Comparison of ENCODE assay signal across 14 cellular contexts in the genomic region with DNA sequence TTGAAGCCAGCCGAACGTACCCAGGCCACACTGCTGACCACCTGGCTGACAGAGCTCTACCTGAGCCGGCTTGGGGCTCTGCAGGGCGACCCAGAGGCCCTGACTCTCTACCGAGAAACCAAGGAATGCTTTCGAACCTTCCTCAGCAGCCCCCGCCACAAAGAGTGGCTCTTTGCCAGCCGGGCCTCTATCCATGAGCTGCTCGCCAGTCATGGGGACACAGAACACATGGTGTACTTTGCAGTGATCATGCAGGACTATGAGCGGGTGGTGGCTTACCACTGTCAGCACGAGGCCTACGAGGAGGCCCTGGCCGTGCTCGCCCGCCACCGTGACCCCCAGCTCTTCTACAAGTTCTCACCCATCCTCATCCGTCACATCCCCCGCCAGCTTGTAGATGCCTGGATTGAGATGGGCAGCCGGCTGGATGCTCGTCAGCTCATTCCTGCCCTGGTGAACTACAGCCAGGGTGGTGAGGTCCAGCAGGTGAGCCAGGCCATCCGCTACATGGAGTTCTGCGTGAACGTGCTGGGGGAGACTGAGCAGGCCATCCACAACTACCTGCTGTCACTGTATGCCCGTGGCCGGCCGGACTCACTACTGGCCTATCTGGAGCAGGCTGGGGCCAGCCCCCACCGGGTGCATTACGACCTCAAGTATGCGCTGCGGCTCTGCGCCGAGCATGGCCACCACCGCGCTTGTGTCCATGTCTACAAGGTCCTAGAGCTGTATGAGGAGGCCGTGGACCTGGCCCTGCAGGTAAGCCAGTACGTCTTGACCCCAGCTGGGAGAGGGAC. TPM values are rescaled to one million over a fixed set of nuclear protein-coding genes. Genes with fewer than 3 reads are reported as not detected.
DNase-seq lines count a peak whose midpoint lies in the region; ATAC-seq, FAIRE-seq and TF ChIP-seq lines count a peak whose summit lies in the region.
"Had no signal": no experiment of that assay in that cellular context is flagged by ENCODE, and none has a peak within 500 bp of the region (broad histone marks: within the 10 kb centered on the region; RNA-seq: fewer than 3 reads in every experiment).

No MANE protein-coding gene starts in this region.

- H3K27me3 ChIP-seq in HepG2 (ENCODE audit: control insufficient read depth in 1 of 2, insufficient read depth in 2 of 2, low read length in 2 of 2) (no peaks in the 10 kb centered on the region), right lobe of liver (no peaks in the 10 kb centered on the region)
- H3K27me3 ChIP-seq: Peyer's patch had no signal

- H3K9ac ChIP-seq in HepG2 (ENCODE audit: insufficient read depth, low read depth, low read length) = no peak overlapping the region

- CTCF ChIA-PET in HepG2 (lab: Yijun Ruan, JAX; ENCODE audit: low intra/inter-chr PET ratio, low total read pairs) = no interaction called here

- POLR2A ChIA-PET in HepG2 (lab: Yijun Ruan, JAX) = no interaction called here

- no peak for ATAC-seq in HepG2
- ATAC-seq in right lobe of liver = no peak
- ATAC-seq in stimulated activated naive B cell treated with anti-CD40 and anti-IgM and Interleukin-4, amounts not matched to agents 10 μg/mL and 1 μg/mL and 100 μg/mL, for 72 hours (replicated peaks) = no peak
- ATAC-seq in GM18870 (IDR thresholded peaks at IDR 0.05; ENCODE audit: unreplicated experiment) = no peak

- no peak overlapping the region for H2AFZ ChIP-seq in HepG2 (ENCODE audit: low read length)

- TF ChIP-seq CTCF in HepG2 (CRISPR knock-in tag; IDR thresholded peaks at IDR 0.05) = no peak
- TF ChIP-seq CTCF in right lobe of liver (IDR thresholded peaks at IDR 0.05) = no peak

- DNase-seq in HepG2 (ENCODE audit: low spot score) (no peak), right lobe of liver (no peak), cerebellum (ENCODE audit: low spot score) (peak; percentile 79), activated gamma-delta T cell (lab: John Stamatoyannopoulos, UW) (no peak)
- no peak for DNase-seq in stimulated activated naive B cell treated with anti-CD40 and anti-IgM and Interleukin-4, amounts not matched to agents 10 μg/mL and 1 μg/mL and 100 μg/mL, for 72 hours
- DNase-seq: 8988T, NCI-H1417 treated with DMSO at 0.1 percent for 48 hours, NCI-H2029 treated with DMSO at 0.1 percent for 48 hours, NCI-H510A, Peyer's patch, SHP77 had no signal

- no TSS peak for BruUV-seq in HepG2 (replicated peaks; lab: Mats Ljungman, UMichigan)

- FAIRE-seq in HepG2 (lab: Jason Lieb, UNC) = no peak

- H3K27ac Mint-ChIP-seq in stimulated activated naive B cell treated with anti-CD40 and anti-IgM and Interleukin-4, amounts not matched to agents 10 μg/mL and 1 μg/mL and 100 μg/mL, for 72 hours = peak overlapping the region; percentile 34

- TF ChIP-seq POLR2A in HepG2 (IDR thresholded peaks at IDR 0.05; ENCODE audit: insufficient read depth in 1 of 2, low read depth in 2 of 2, low read length in 2 of 2) = no peak
- no peak for TF ChIP-seq POLR2A in right lobe of liver (IDR thresholded peaks at IDR 0.05)

- H3K36me3 Mint-ChIP-seq in stimulated activated naive B cell treated with anti-CD40 and anti-IgM and Interleukin-4, amounts not matched to agents 10 μg/mL and 1 μg/mL and 100 μg/mL, for 72 hours = peaks cover 58 to 61% of the 10 kb centered on the region in 2 donors

- H3K4me1 Mint-ChIP-seq in stimulated activated naive B cell treated with anti-CD40 and anti-IgM and Interleukin-4, amounts not matched to agents 10 μg/mL and 1 μg/mL and 100 μg/mL, for 72 hours = peaks cover 35 to 53% of the 10 kb centered on the region in 2 donors

- no peak overlapping the region for H3K4me2 ChIP-seq in HepG2 (ENCODE audit: low read depth, low read length)

- H3K4me1 ChIP-seq in HepG2 (ENCODE audit: insufficient read depth, low read length) (peaks cover 9% of the 10 kb centered on the region), right lobe of liver (peaks cover 0 to 16% (median 3%) of the 10 kb centered on the region in 4 donors)

- no peak overlapping the region for H3K4me3 Mint-ChIP-seq in stimulated activated naive B cell treated with anti-CD40 and anti-IgM and Interleukin-4, amounts not matched to agents 10 μg/mL and 1 μg/mL and 100 μg/mL, for 72 hours

- H3K79me2 ChIP-seq in HepG2 (ENCODE audit: insufficient read depth, low read length) = peaks cover 6% of the 10 kb centered on the region

- H3K36me3 ChIP-seq in HepG2 (replicated peaks in 1 of 2; ENCODE audit: control insufficient read depth in 1 of 2, insufficient read depth in 2 of 2, low read length in 2 of 2) (peaks cover 26 to 55% of the 10 kb centered on the region in 2 experiments), right lobe of liver (peaks cover 0 to 45% (median 19%) of the 10 kb centered on the region in 4 donors)

- H3K27me3 Mint-ChIP-seq in stimulated activated naive B cell treated with anti-CD40 and anti-IgM and Interleukin-4, amounts not matched to agents 10 μg/mL and 1 μg/mL and 100 μg/mL, for 72 hours = no peaks in the 10 kb centered on the region

- TF ChIP-seq EP300 in HepG2 (IDR thresholded peaks at IDR 0.05; ENCODE audit: low read depth in 2 of 2, low read length in 2 of 2) (no peak), HepG2 (CRISPR knock-in tag; IDR thresholded peaks at IDR 0.05; ENCODE audit: borderline replicate concordance) (no peak)

- 98% methylated on average over 15 of the region's 36 CpGs for WGBS in HepG2 (ENCODE audit: low lambda C conversion rate)
- 79% methylated on average over 5 of the region's 36 CpGs for WGBS in right lobe of liver (ENCODE audit: insufficient coverage, low coverage, low lambda C conversion rate, missing lambda C conversion rate)

- in situ Hi-C loops in HepG2 (cut with HindIII; ENCODE audit: extremely low pct_ligation_motif_present, low pct_unique_long_range_greater_than_20kb) = loop anchor here (5.0 kb wide), 1 partner anchor 282 kb away; no protein-coding TSS in a partner anchor

- H3K27ac ChIP-seq in HepG2 (ENCODE audit: extremely low read length, insufficient read depth, low read length) (no peak overlapping the region), right lobe of liver (no peak overlapping the region)
- H3K27ac ChIP-seq: C4-2B, Peyer's patch had no signal

- intact Hi-C loops in HepG2 (cut with micrococcal nuclease; ENCODE audit: unreplicated experiment) = no loop called here
- intact Hi-C loops in right lobe of liver (cut with DNase I) = loop anchor here (10.0 kb wide), 3 partner anchors 114 to 284 kb away; no protein-coding TSS in a partner anchor

- no peaks in the 10 kb centered on the region for H4K20me1 ChIP-seq in HepG2 (ENCODE audit: insufficient read depth, low read length)

- TF ChIP-seq RAD21 in HepG2 (CRISPR knock-in tag; IDR thresholded peaks at IDR 0.05) = no peak

- H3K9me3 Mint-ChIP-seq in stimulated activated naive B cell treated with anti-CD40 and anti-IgM and Interleukin-4, amounts not matched to agents 10 μg/mL and 1 μg/mL and 100 μg/mL, for 72 hours = no peaks in the 10 kb centered on the region

- H3K9me3 ChIP-seq in HepG2 (ENCODE audit: low read length) (no peaks in the 10 kb centered on the region), right lobe of liver (no peaks in the 10 kb centered on the region)
- H3K9me3 ChIP-seq: Peyer's patch had no signal

- H3K4me3 ChIP-seq in HepG2 (replicated peaks in 1 of 3; ENCODE audit: insufficient read depth in 1 of 3, low read depth in 2 of 3, low read length in 3 of 3) = no peak overlapping the region
- H3K4me3 ChIP-seq in right lobe of liver = no peak overlapping the region
- H3K4me3 ChIP-seq: Peyer's patch had no signal

RNA-seq across cellular contexts. Expression of a gene that starts 6.2 kb away (rescaled TPM):
- total RNA-seq in HepG2 (2016; rRNA removed; fragmentation: Illumina TruSeq; extraction: Trizol) (15.8 and 17.0 TPM in 2 replicates), right lobe of liver (10 to 100 TPM in 5 of 6 experiments, 1 to 10 TPM in 1; 8.4 to 24.7 (median 12.9) TPM), cerebellum (19.0 TPM)
- total RNA-seq in HepG2 (2016; cell fraction: cytosol; rRNA removed; fragmentation: Illumina TruSeq; extraction: Trizol; ENCODE audit: low read depth) = 1.2 and 1.9 TPM in 2 replicates
- total RNA-seq in HepG2 (2016; cell fraction: insoluble cytoplasmic fraction; rRNA removed; fragmentation: Illumina TruSeq; extraction: Trizol) = 14.9 and 16.0 TPM in 2 replicates
- 3.9 and 4.3 TPM in 2 replicates for total RNA-seq in HepG2 (2016; cell fraction: membrane; rRNA removed; fragmentation: Illumina TruSeq; extraction: Trizol)
- total RNA-seq in HepG2 (2016; cell fraction: nucleus; rRNA removed; fragmentation: Illumina TruSeq; extraction: Trizol) = 9.9 and 11.2 TPM in 2 replicates
- 5.8 and 7.4 TPM in 2 replicates for polyA plus RNA-seq in HepG2 (2011; rRNA removed)
- 6.0 and 7.5 TPM in 2 replicates for polyA plus RNA-seq in HepG2 (2011; cell fraction: cytosol; rRNA removed)
- 9.2 and 9.4 TPM in 2 replicates for polyA plus RNA-seq in HepG2 (2011; cell fraction: nucleus; rRNA removed)
- polyA plus RNA-seq in HepG2 (2012) = 5.0 and 5.3 TPM in 2 replicates
- 0.57 and 0.62 TPM in 2 replicates for polyA plus RNA-seq in HepG2 (2016; cell fraction: cytosol; fragmentation: Illumina TruSeq; extraction: Trizol; ENCODE audit: low read depth)
- polyA plus RNA-seq in HepG2 (2016; cell fraction: insoluble cytoplasmic fraction; fragmentation: Illumina TruSeq; extraction: Trizol; ENCODE audit: low read depth) = 9.1 and 10.3 TPM in 2 replicates
- 1.1 and 1.8 TPM in 2 replicates for polyA plus RNA-seq in HepG2 (2016; cell fraction: membrane; fragmentation: Illumina TruSeq; extraction: Trizol; ENCODE audit: low read depth)
- polyA plus RNA-seq in HepG2 (2016; cell fraction: nucleus; fragmentation: Illumina TruSeq; extraction: Trizol; ENCODE audit: insufficient read depth, low read depth) = 13.2 and 13.9 TPM in 2 replicates
- polyA minus RNA-seq in HepG2 (2011; rRNA and poly(A)+ RNA removed; ENCODE audit: low replicate concordance) = 42.6 and 112 TPM in 2 replicates
- 11.8 and 12.4 TPM in 2 replicates for polyA minus RNA-seq in HepG2 (2011; cell fraction: cytosol; rRNA and poly(A)+ RNA removed)
- polyA minus RNA-seq in HepG2 (2011; cell fraction: nucleus; rRNA and poly(A)+ RNA removed) = 9.3 and 9.8 TPM in 2 replicates

RNA-seq across cellular contexts. Expression of a gene that starts 26.4 kb away (rescaled TPM):
- total RNA-seq in HepG2 (2016; rRNA removed; fragmentation: Illumina TruSeq; extraction: Trizol) = 0.15 and 0.18 TPM in 2 replicates
- not detected in 2 replicates for total RNA-seq in HepG2 (2016; cell fraction: cytosol; rRNA removed; fragmentation: Illumina TruSeq; extraction: Trizol; ENCODE audit: low read depth)
- 0.15 TPM in 1 of 2 replicates, not detected in the other for total RNA-seq in HepG2 (2016; cell fraction: insoluble cytoplasmic fraction; rRNA removed; fragmentation: Illumina TruSeq; extraction: Trizol)
- 0.09 and 0.10 TPM in 2 replicates for total RNA-seq in HepG2 (2016; cell fraction: membrane; rRNA removed; fragmentation: Illumina TruSeq; extraction: Trizol)
- total RNA-seq in HepG2 (2016; cell fraction: nucleus; rRNA removed; fragmentation: Illumina TruSeq; extraction: Trizol) = not detected in 2 replicates
- polyA plus RNA-seq in HepG2 (2011; rRNA removed) = 0.07 and 0.17 TPM in 2 replicates
- polyA plus RNA-seq in HepG2 (2011; cell fraction: cytosol; rRNA removed) = 0.08 and 0.09 TPM in 2 replicates
- polyA plus RNA-seq in HepG2 (2011; cell fraction: nucleus; rRNA removed) = not detected in 2 replicates
- not detected in 2 replicates for polyA plus RNA-seq in HepG2 (2012)
- 0.07 TPM in 1 of 2 replicates, not detected in the other for polyA plus RNA-seq in HepG2 (2016; cell fraction: cytosol; fragmentation: Illumina TruSeq; extraction: Trizol; ENCODE audit: low read depth)
- 0.17 and 0.19 TPM in 2 replicates for polyA plus RNA-seq in HepG2 (2016; cell fraction: insoluble cytoplasmic fraction; fragmentation: Illumina TruSeq; extraction: Trizol; ENCODE audit: low read depth)
- 0.10 TPM in 1 of 2 replicates, not detected in the other for polyA plus RNA-seq in HepG2 (2016; cell fraction: membrane; fragmentation: Illumina TruSeq; extraction: Trizol; ENCODE audit: low read depth)
- 0.27 and 0.37 TPM in 2 replicates for polyA plus RNA-seq in HepG2 (2016; cell fraction: nucleus; fragmentation: Illumina TruSeq; extraction: Trizol; ENCODE audit: insufficient read depth, low read depth)
- 43.4 TPM in 1 of 2 replicates, not detected in the other for polyA minus RNA-seq in HepG2 (2011; rRNA and poly(A)+ RNA removed; ENCODE audit: low replicate concordance)
- 0.40 and 0.70 TPM in 2 replicates for polyA minus RNA-seq in HepG2 (2011; cell fraction: cytosol; rRNA and poly(A)+ RNA removed)
- polyA minus RNA-seq in HepG2 (2011; cell fraction: nucleus; rRNA and poly(A)+ RNA removed) = not detected in 2 replicates
- not detected for total RNA-seq in right lobe of liver
- 4.3 TPM for total RNA-seq in cerebellum
- total RNA-seq: LHCN-M2 had no signal

RNA-seq across cellular contexts. Expression of a gene that starts 28.7 kb away (rescaled TPM):
- total RNA-seq in HepG2 (2016; rRNA removed; fragmentation: Illumina TruSeq; extraction: Trizol) (0.13 and 0.20 TPM in 2 replicates), right lobe of liver (1 to 10 TPM; 2.9 to 8.7 (median 4.2) TPM), cerebellum (4.4 TPM)
- total RNA-seq in HepG2 (2016; cell fraction: cytosol; rRNA removed; fragmentation: Illumina TruSeq; extraction: Trizol; ENCODE audit: low read depth) = 0.09 and 0.10 TPM in 2 replicates
- 0.07 and 0.19 TPM in 2 replicates for total RNA-seq in HepG2 (2016; cell fraction: insoluble cytoplasmic fraction; rRNA removed; fragmentation: Illumina TruSeq; extraction: Trizol)
- total RNA-seq in HepG2 (2016; cell fraction: membrane; rRNA removed; fragmentation: Illumina TruSeq; extraction: Trizol) = 0.03 and 0.15 TPM in 2 replicates
- 0.19 TPM in 1 of 2 replicates, not detected in the other for total RNA-seq in HepG2 (2016; cell fraction: nucleus; rRNA removed; fragmentation: Illumina TruSeq; extraction: Trizol)
- 0.25 and 0.27 TPM in 2 replicates for polyA plus RNA-seq in HepG2 (2011; rRNA removed)
- polyA plus RNA-seq in HepG2 (2011; cell fraction: cytosol; rRNA removed) = 0.13 and 0.24 TPM in 2 replicates
- polyA plus RNA-seq in HepG2 (2011; cell fraction: nucleus; rRNA removed) = 0.50 and 0.61 TPM in 2 replicates
- 0.13 and 0.43 TPM in 2 replicates for polyA plus RNA-seq in HepG2 (2012)
- 0.07 TPM in 1 of 2 replicates, not detected in the other for polyA plus RNA-seq in HepG2 (2016; cell fraction: cytosol; fragmentation: Illumina TruSeq; extraction: Trizol; ENCODE audit: low read depth)
- 0.13 and 0.19 TPM in 2 replicates for polyA plus RNA-seq in HepG2 (2016; cell fraction: insoluble cytoplasmic fraction; fragmentation: Illumina TruSeq; extraction: Trizol; ENCODE audit: low read depth)
- 0.06 and 0.08 TPM in 2 replicates for polyA plus RNA-seq in HepG2 (2016; cell fraction: membrane; fragmentation: Illumina TruSeq; extraction: Trizol; ENCODE audit: low read depth)
- polyA plus RNA-seq in HepG2 (2016; cell fraction: nucleus; fragmentation: Illumina TruSeq; extraction: Trizol; ENCODE audit: insufficient read depth, low read depth) = 0.34 and 0.39 TPM in 2 replicates
- polyA minus RNA-seq in HepG2 (2011; rRNA and poly(A)+ RNA removed; ENCODE audit: low replicate concordance) = 0.98 and 7.6 TPM in 2 replicates
- 0.35 and 0.59 TPM in 2 replicates for polyA minus RNA-seq in HepG2 (2011; cell fraction: cytosol; rRNA and poly(A)+ RNA removed)
- polyA minus RNA-seq in HepG2 (2011; cell fraction: nucleus; rRNA and poly(A)+ RNA removed) = 0.12 and 0.26 TPM in 2 replicates

RNA-seq across cellular contexts. Expression of a gene that starts 52.8 kb away (rescaled TPM):
- not detected in 2 replicates for total RNA-seq in HepG2 (2016; rRNA removed; fragmentation: Illumina TruSeq; extraction: Trizol)
- not detected in 2 replicates for total RNA-seq in HepG2 (2016; cell fraction: cytosol; rRNA removed; fragmentation: Illumina TruSeq; extraction: Trizol; ENCODE audit: low read depth)
- total RNA-seq in HepG2 (2016; cell fraction: insoluble cytoplasmic fraction; rRNA removed; fragmentation: Illumina TruSeq; extraction: Trizol) = not detected in 2 replicates
- 0.15 TPM in 1 of 2 replicates, not detected in the other for total RNA-seq in HepG2 (2016; cell fraction: membrane; rRNA removed; fragmentation: Illumina TruSeq; extraction: Trizol)
- not detected in 2 replicates for total RNA-seq in HepG2 (2016; cell fraction: nucleus; rRNA removed; fragmentation: Illumina TruSeq; extraction: Trizol)
- polyA plus RNA-seq in HepG2 (2011; rRNA removed) = 0.44 and 0.46 TPM in 2 replicates
- 0.41 and 0.63 TPM in 2 replicates for polyA plus RNA-seq in HepG2 (2011; cell fraction: cytosol; rRNA removed)
- 0.21 and 0.48 TPM in 2 replicates for polyA plus RNA-seq in HepG2 (2011; cell fraction: nucleus; rRNA removed)
- 0.39 TPM in 1 of 2 replicates, not detected in the other for polyA plus RNA-seq in HepG2 (2012)
- polyA plus RNA-seq in HepG2 (2016; cell fraction: cytosol; fragmentation: Illumina TruSeq; extraction: Trizol; ENCODE audit: low read depth) = not detected in 2 replicates
- polyA plus RNA-seq in HepG2 (2016; cell fraction: insoluble cytoplasmic fraction; fragmentation: Illumina TruSeq; extraction: Trizol; ENCODE audit: low read depth) = not detected in 2 replicates
- not detected in 2 replicates for polyA plus RNA-seq in HepG2 (2016; cell fraction: membrane; fragmentation: Illumina TruSeq; extraction: Trizol; ENCODE audit: low read depth)
- not detected in 2 replicates for polyA plus RNA-seq in HepG2 (2016; cell fraction: nucleus; fragmentation: Illumina TruSeq; extraction: Trizol; ENCODE audit: insufficient read depth, low read depth)
- 0.58 and 21.7 TPM in 2 replicates for polyA minus RNA-seq in HepG2 (2011; rRNA and poly(A)+ RNA removed; ENCODE audit: low replicate concordance)
- polyA minus RNA-seq in HepG2 (2011; cell fraction: cytosol; rRNA and poly(A)+ RNA removed) = 1.1 and 2.0 TPM in 2 replicates
- polyA minus RNA-seq in HepG2 (2011; cell fraction: nucleus; rRNA and poly(A)+ RNA removed) = 0.39 and 0.62 TPM in 2 replicates
- 10 to 100 TPM in 2 of 6 experiments, 1 to 10 TPM in 1, under 1 TPM in 3; 0.22 to 11.6 (median 0.97) TPM for total RNA-seq in right lobe of liver
- total RNA-seq in cerebellum = 2.1 TPM

RNA-seq across cellular contexts. Expression of a gene that starts 56.6 kb away (rescaled TPM):
- total RNA-seq in HepG2 (2016; rRNA removed; fragmentation: Illumina TruSeq; extraction: Trizol) = 0.45 and 0.49 TPM in 2 replicates
- total RNA-seq in HepG2 (2016; cell fraction: cytosol; rRNA removed; fragmentation: Illumina TruSeq; extraction: Trizol; ENCODE audit: low read depth) = 0.10 and 0.44 TPM in 2 replicates
- total RNA-seq in HepG2 (2016; cell fraction: insoluble cytoplasmic fraction; rRNA removed; fragmentation: Illumina TruSeq; extraction: Trizol) = 0.21 and 0.50 TPM in 2 replicates
- 0.14 and 0.25 TPM in 2 replicates for total RNA-seq in HepG2 (2016; cell fraction: membrane; rRNA removed; fragmentation: Illumina TruSeq; extraction: Trizol)
- 0.88 and 2.1 TPM in 2 replicates for total RNA-seq in HepG2 (2016; cell fraction: nucleus; rRNA removed; fragmentation: Illumina TruSeq; extraction: Trizol)
- 2.5 and 2.8 TPM in 2 replicates for polyA plus RNA-seq in HepG2 (2011; rRNA removed)
- 3.4 and 3.9 TPM in 2 replicates for polyA plus RNA-seq in HepG2 (2011; cell fraction: cytosol; rRNA removed)
- polyA plus RNA-seq in HepG2 (2011; cell fraction: nucleus; rRNA removed) = 7.6 and 10.2 TPM in 2 replicates
- polyA plus RNA-seq in HepG2 (2012) = 2.7 and 2.9 TPM in 2 replicates
- 0.20 and 0.25 TPM in 2 replicates for polyA plus RNA-seq in HepG2 (2016; cell fraction: cytosol; fragmentation: Illumina TruSeq; extraction: Trizol; ENCODE audit: low read depth)
- polyA plus RNA-seq in HepG2 (2016; cell fraction: insoluble cytoplasmic fraction; fragmentation: Illumina TruSeq; extraction: Trizol; ENCODE audit: low read depth) = 0.21 and 0.37 TPM in 2 replicates
- polyA plus RNA-seq in HepG2 (2016; cell fraction: membrane; fragmentation: Illumina TruSeq; extraction: Trizol; ENCODE audit: low read depth) = 0.24 and 0.43 TPM in 2 replicates
- 3.0 TPM in 2 replicates for polyA plus RNA-seq in HepG2 (2016; cell fraction: nucleus; fragmentation: Illumina TruSeq; extraction: Trizol; ENCODE audit: insufficient read depth, low read depth)
- polyA minus RNA-seq in HepG2 (2011; rRNA and poly(A)+ RNA removed; ENCODE audit: low replicate concordance) = 0.37 and 3.2 TPM in 2 replicates
- 2.2 TPM in 2 replicates for polyA minus RNA-seq in HepG2 (2011; cell fraction: cytosol; rRNA and poly(A)+ RNA removed)
- 1.0 and 2.6 TPM in 2 replicates for polyA minus RNA-seq in HepG2 (2011; cell fraction: nucleus; rRNA and poly(A)+ RNA removed)
- 1 to 10 TPM; 1.1 to 7.9 (median 3.0) TPM for total RNA-seq in right lobe of liver
- 7.7 TPM for total RNA-seq in cerebellum
- total RNA-seq: LHCN-M2 had no signal
